In genomic region chr7:30866939-30867338, GRCh38 we compare ENCODE assay signal across 17 cellular contexts. TPM values are rescaled to one million over a fixed set of nuclear protein-coding genes. Genes with fewer than 3 reads are reported as not detected.
"Had no signal": no experiment of that assay in that cellular context is flagged by ENCODE, and none has a peak within 500 bp of the region (broad histone marks: within the 10 kb centered on the region; RNA-seq: fewer than 3 reads in every experiment).

No MANE protein-coding gene starts in this region.

- H3K27ac Mint-ChIP-seq: activated CD4-positive, alpha-beta memory T cell treated with anti-CD3 and anti-CD28 coated beads for 36 hours; activated CD4-positive, alpha-beta T cell treated with anti-CD3 and anti-CD28 coated beads for 36 hours; activated naive CD8-positive, alpha-beta T cell treated with anti-CD3 and anti-CD28 coated beads, Interleukin-2, amount 10 ng/mL, durations not matched to agents 7 days and 5 days; activated T-helper 2 cell treated with anti-CD3 and anti-CD28 coated beads, Interferon-gamma antibody, Interleukin-2, Interleukin-4, amounts not matched to agents 10 μg/mL and 5 μg/mL and 100 μg/mL, durations not matched to agents 14 hours and 24 hours and 36 hours; endodermal cell; WTC11 had no signal

- DNase-seq: activated CD4-positive, alpha-beta memory T cell treated with anti-CD3 and anti-CD28 coated beads for 36 hours; activated CD4-positive, alpha-beta T cell treated with anti-CD3 and anti-CD28 coated beads for 36 hours; activated naive CD4-positive, alpha-beta T cell treated with Interleukin-2 at 50 U/mL for 16 hours; activated naive CD8-positive, alpha-beta T cell treated with anti-CD3 and anti-CD28 coated beads, Interleukin-2, amount 10 ng/mL, durations not matched to agents 7 days and 5 days; activated T-cell treated with anti-CD3 and anti-CD28 coated beads, Interleukin-2, amount 50 U/mL, for 1 hour; body of pancreas; endodermal cell; erythroblast; foreskin melanocyte; glutamatergic neuron; occipital lobe; stimulated activated naive CD8-positive, alpha-beta T cell treated with anti-CD3 and anti-CD28 coated beads, Interleukin-15, amount 100 ng/mL, for 72 hours; upper lobe of left lung had no signal

- H3K36me3 Mint-ChIP-seq: activated CD4-positive, alpha-beta memory T cell treated with anti-CD3 and anti-CD28 coated beads for 36 hours; activated naive CD8-positive, alpha-beta T cell treated with anti-CD3 and anti-CD28 coated beads, Interleukin-2, amount 10 ng/mL, durations not matched to agents 7 days and 5 days; WTC11 had no signal

- H3K27ac ChIP-seq: body of pancreas, SK-N-MC, upper lobe of left lung had no signal

- H3K4me3 Mint-ChIP-seq: activated CD4-positive, alpha-beta memory T cell treated with anti-CD3 and anti-CD28 coated beads for 36 hours; activated CD4-positive, alpha-beta T cell treated with anti-CD3 and anti-CD28 coated beads for 36 hours; activated naive CD8-positive, alpha-beta T cell treated with anti-CD3 and anti-CD28 coated beads, Interleukin-2, amount 10 ng/mL, durations not matched to agents 7 days and 5 days; endodermal cell; stimulated activated naive CD8-positive, alpha-beta T cell treated with anti-CD3 and anti-CD28 coated beads, Interleukin-15, amount 100 ng/mL, for 72 hours; WTC11 had no signal

- ATAC-seq: activated CD4-positive, alpha-beta T cell treated with anti-CD3 and anti-CD28 coated beads for 36 hours; body of pancreas; stimulated activated naive CD8-positive, alpha-beta T cell treated with anti-CD3 and anti-CD28 coated beads, Interleukin-15, amount 100 ng/mL, for 72 hours; WTC11 had no signal

- H3K4me1 Mint-ChIP-seq: activated CD4-positive, alpha-beta T cell treated with anti-CD3 and anti-CD28 coated beads for 36 hours; activated naive CD8-positive, alpha-beta T cell treated with anti-CD3 and anti-CD28 coated beads, Interleukin-2, amount 10 ng/mL, durations not matched to agents 7 days and 5 days; stimulated activated naive CD8-positive, alpha-beta T cell treated with anti-CD3 and anti-CD28 coated beads, Interleukin-15, amount 100 ng/mL, for 72 hours; WTC11 had no signal

- H3K9me3 ChIP-seq: body of pancreas, upper lobe of left lung had no signal

- H3K9me3 Mint-ChIP-seq: activated CD4-positive, alpha-beta memory T cell treated with anti-CD3 and anti-CD28 coated beads for 36 hours; activated naive CD8-positive, alpha-beta T cell treated with anti-CD3 and anti-CD28 coated beads, Interleukin-2, amount 10 ng/mL, durations not matched to agents 7 days and 5 days; activated T-helper 2 cell treated with anti-CD3 and anti-CD28 coated beads, Interferon-gamma antibody, Interleukin-2, Interleukin-4, amounts not matched to agents 10 μg/mL and 5 μg/mL and 100 μg/mL, durations not matched to agents 14 hours and 24 hours and 36 hours; endodermal cell; stimulated activated naive CD8-positive, alpha-beta T cell treated with anti-CD3 and anti-CD28 coated beads, Interleukin-15, amount 100 ng/mL, for 72 hours; WTC11 had no signal

- H3K27me3 Mint-ChIP-seq: activated CD4-positive, alpha-beta memory T cell treated with anti-CD3 and anti-CD28 coated beads for 36 hours; activated CD4-positive, alpha-beta T cell treated with anti-CD3 and anti-CD28 coated beads for 36 hours; activated naive CD8-positive, alpha-beta T cell treated with anti-CD3 and anti-CD28 coated beads, Interleukin-2, amount 10 ng/mL, durations not matched to agents 7 days and 5 days; stimulated activated naive CD8-positive, alpha-beta T cell treated with anti-CD3 and anti-CD28 coated beads, Interleukin-15, amount 100 ng/mL, for 72 hours had no signal

- H3K27me3 ChIP-seq: body of pancreas, upper lobe of left lung had no signal

- H3K4me3 ChIP-seq: body of pancreas, lung, SK-N-MC, upper lobe of left lung had no signal

RNA-seq across cellular contexts. Expression of gene AQP1, which starts 44.7 kb away (rescaled TPM):
- total RNA-seq: activated T-helper 2 cell treated with anti-CD3 and anti-CD28 coated beads, Interferon-gamma antibody, Interleukin-2, Interleukin-4, amounts not matched to agents 10 μg/mL and 5 μg/mL and 100 μg/mL, durations not matched to agents 14 hours and 24 hours and 36 hours had no signal
